8 cellular contexts compared by ENCODE assay signal in the genomic region with DNA sequence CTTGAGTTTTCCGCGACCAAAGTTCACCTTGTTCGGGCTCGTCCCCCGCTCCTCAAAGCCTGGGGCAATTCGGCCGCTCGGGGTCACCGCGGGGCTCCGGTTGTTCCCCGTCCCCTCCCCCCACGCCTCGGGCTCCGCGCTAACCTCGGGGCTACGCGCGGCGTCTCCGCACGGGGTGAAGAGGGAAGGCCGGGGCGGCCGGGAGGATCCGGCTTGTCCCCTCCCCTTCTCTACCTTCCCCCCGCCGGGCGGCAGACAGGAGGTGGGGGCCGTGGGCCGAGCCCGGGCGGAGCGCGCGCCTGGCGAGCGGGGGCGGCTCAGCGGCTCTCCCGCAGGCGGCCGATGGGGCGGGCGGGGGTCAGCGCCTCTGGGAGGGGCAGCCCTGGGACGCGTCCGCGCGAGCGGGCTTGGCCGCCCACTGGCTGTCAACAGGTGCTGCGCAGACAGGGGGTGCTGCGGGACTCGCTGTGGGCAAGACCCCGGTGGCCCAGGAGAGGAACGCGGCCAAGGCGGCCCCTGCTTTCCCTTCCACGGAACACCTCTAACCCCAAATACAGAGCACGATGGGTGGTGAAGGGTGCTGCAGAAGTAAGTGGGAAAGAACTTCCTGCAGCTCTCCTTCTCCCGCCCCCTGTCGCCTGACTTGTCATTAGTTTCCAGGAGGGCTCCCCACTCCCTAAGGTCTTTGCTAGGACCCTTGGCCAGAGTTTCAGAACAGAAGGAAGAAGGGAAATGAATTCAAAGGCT. TPM values are rescaled to one million over a fixed set of nuclear protein-coding genes. Genes with fewer than 3 reads are reported as not detected.
DNase-seq lines count a peak whose midpoint lies in the region; ATAC-seq, FAIRE-seq and TF ChIP-seq lines count a peak whose summit lies in the region.

A gene with protein sequence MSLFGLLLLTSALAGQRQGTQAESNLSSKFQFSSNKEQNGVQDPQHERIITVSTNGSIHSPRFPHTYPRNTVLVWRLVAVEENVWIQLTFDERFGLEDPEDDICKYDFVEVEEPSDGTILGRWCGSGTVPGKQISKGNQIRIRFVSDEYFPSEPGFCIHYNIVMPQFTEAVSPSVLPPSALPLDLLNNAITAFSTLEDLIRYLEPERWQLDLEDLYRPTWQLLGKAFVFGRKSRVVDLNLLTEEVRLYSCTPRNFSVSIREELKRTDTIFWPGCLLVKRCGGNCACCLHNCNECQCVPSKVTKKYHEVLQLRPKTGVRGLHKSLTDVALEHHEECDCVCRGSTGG (minus strand): TSS at position 177 of the 747 bp plus-strand sequence. CDS start 896 bp downstream, outside the sequence.

- CTCF ChIA-PET in activated CD4-positive, alpha-beta memory T cell treated with anti-CD3 and anti-CD28 coated beads for 36 hours (lab: Charles Lee) = no interaction called here

- peak; percentile 36 for TF ChIP-seq CTCF in 22Rv1 (IDR thresholded peaks at IDR 0.05)

- peak; percentile 5 for DNase-seq in GM12892 (ENCODE audit: insufficient read length)
- DNase-seq in NCI-H146 treated with DMSO at 0.1 percent for 48 hours (lab: John Stamatoyannopoulos, UW; ENCODE audit: unreplicated experiment) = peak; percentile 43
- DNase-seq in activated naive CD8-positive, alpha-beta T cell treated with anti-CD3 and anti-CD28 coated beads, Interleukin-2, amount 50 U/mL, for 24 hours = peak; percentile 20
- peak; percentile 30 to 82 (median 68) for DNase-seq in head of caudate nucleus
- DNase-seq in activated CD4-positive, alpha-beta memory T cell treated with anti-CD3 and anti-CD28 coated beads for 36 hours = no peak

- peaks cover 4% of the 10 kb centered on the region for H3K9me3 Mint-ChIP-seq in activated naive CD8-positive, alpha-beta T cell treated with anti-CD3 and anti-CD28 coated beads, Interleukin-2, amount 50 U/mL, for 24 hours
- H3K9me3 Mint-ChIP-seq in activated CD4-positive, alpha-beta memory T cell treated with anti-CD3 and anti-CD28 coated beads for 36 hours = peaks cover 7% of the 10 kb centered on the region

- no peaks in the 10 kb centered on the region for H3K9me3 ChIP-seq in neuron (ENCODE audit: low read length)

- peaks cover 43% of the 10 kb centered on the region for H3K4me1 ChIP-seq in neuron (ENCODE audit: insufficient read depth, low read length)

- peak; percentile 22 for ATAC-seq in activated naive CD8-positive, alpha-beta T cell treated with anti-CD3 and anti-CD28 coated beads, Interleukin-2, amount 50 U/mL, for 24 hours
- ATAC-seq in GM21360 (IDR thresholded peaks at IDR 0.05; ENCODE audit: unreplicated experiment) = no peak

- peak within 1 kb of the TSS; percentile 90 for H2AFZ ChIP-seq in neuron (ENCODE audit: low read depth, low read length)

- H3K27me3 ChIP-seq in neuron (ENCODE audit: insufficient read depth, low read length) = no peaks in the 10 kb centered on the region

- H3K27ac Mint-ChIP-seq in activated naive CD8-positive, alpha-beta T cell treated with anti-CD3 and anti-CD28 coated beads, Interleukin-2, amount 50 U/mL, for 24 hours = no peak within 1 kb of the TSS
- H3K27ac Mint-ChIP-seq in activated CD4-positive, alpha-beta memory T cell treated with anti-CD3 and anti-CD28 coated beads for 36 hours = no peak within 1 kb of the TSS

- no peak for TF ChIP-seq POLR2A in GM12892 (IDR thresholded peaks at IDR 0.05; ENCODE audit: low read depth, low read length)

- peak within 1 kb of the TSS; percentile 25 for H3K4me3 Mint-ChIP-seq in activated naive CD8-positive, alpha-beta T cell treated with anti-CD3 and anti-CD28 coated beads, Interleukin-2, amount 50 U/mL, for 24 hours
- no peak within 1 kb of the TSS for H3K4me3 Mint-ChIP-seq in activated CD4-positive, alpha-beta memory T cell treated with anti-CD3 and anti-CD28 coated beads for 36 hours

- H3K27ac ChIP-seq in 22Rv1 = peak within 1 kb of the TSS; percentile 42

- intact Hi-C loops in head of caudate nucleus (cut with DNase I) = loop anchor here (10.0 kb wide), 1 partner anchor 377 kb away; no protein-coding TSS in a partner anchor
- intact Hi-C loops in activated CD4-positive, alpha-beta memory T cell treated with anti-CD3 and anti-CD28 coated beads for 36 hours (cut with micrococcal nuclease) = no loop called here

- peaks cover 59% of the 10 kb centered on the region for H3K27me3 Mint-ChIP-seq in activated naive CD8-positive, alpha-beta T cell treated with anti-CD3 and anti-CD28 coated beads, Interleukin-2, amount 50 U/mL, for 24 hours
- peaks cover 44% of the 10 kb centered on the region for H3K27me3 Mint-ChIP-seq in activated CD4-positive, alpha-beta memory T cell treated with anti-CD3 and anti-CD28 coated beads for 36 hours

- H3K36me3 ChIP-seq in neuron (ENCODE audit: insufficient read depth, low read length) = no peaks in the 10 kb centered on the region

- POLR2A ChIA-PET in activated CD4-positive, alpha-beta memory T cell treated with anti-CD3 and anti-CD28 coated beads for 36 hours (lab: Charles Lee) = no interaction called here

- no peak for FAIRE-seq in GM12892 (lab: Jason Lieb, UNC)

- peaks cover 13% of the 10 kb centered on the region for H3K4me1 Mint-ChIP-seq in activated naive CD8-positive, alpha-beta T cell treated with anti-CD3 and anti-CD28 coated beads, Interleukin-2, amount 50 U/mL, for 24 hours
- peaks cover 8% of the 10 kb centered on the region for H3K4me1 Mint-ChIP-seq in activated CD4-positive, alpha-beta memory T cell treated with anti-CD3 and anti-CD28 coated beads for 36 hours (ENCODE audit: low read depth)

- H3K4me3 ChIP-seq in neuron (ENCODE audit: low read length) = peak within 1 kb of the TSS; percentile 78

- H3K36me3 Mint-ChIP-seq in activated naive CD8-positive, alpha-beta T cell treated with anti-CD3 and anti-CD28 coated beads, Interleukin-2, amount 50 U/mL, for 24 hours (ENCODE audit: low read depth) = peaks cover 2% of the 10 kb centered on the region
- no peaks in the 10 kb centered on the region for H3K36me3 Mint-ChIP-seq in activated CD4-positive, alpha-beta memory T cell treated with anti-CD3 and anti-CD28 coated beads for 36 hours

RNA-seq across cellular contexts. Expression of the gene that starts here (rescaled TPM):
- polyA plus RNA-seq in GM12892 (2012; ENCODE audit: missing spikeins) = not detected
- not detected for total RNA-seq in activated CD4-positive, alpha-beta memory T cell treated with anti-CD3 and anti-CD28 coated beads for 36 hours
